ENCODE assay signal across 1 cellular context in the genomic region with DNA sequence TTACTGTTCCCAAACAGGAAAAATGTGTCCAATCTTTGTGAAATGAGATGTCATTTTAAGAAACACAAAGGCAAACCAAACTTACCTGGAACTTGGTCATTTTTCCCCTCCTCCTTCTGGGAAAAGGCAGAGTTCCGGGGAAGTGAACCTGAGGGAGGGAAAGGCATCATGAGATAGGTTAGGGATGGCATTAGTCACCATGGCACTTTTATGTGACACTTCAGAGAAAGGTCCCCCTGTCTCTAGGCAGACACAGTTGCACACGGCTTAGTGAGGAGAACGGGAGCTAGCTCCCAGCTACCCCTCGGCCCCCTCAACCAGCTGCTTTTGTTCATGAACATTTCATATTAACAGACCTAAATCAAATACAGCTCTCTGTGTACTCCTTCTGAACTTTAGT.
TF ChIP-seq lines count a peak whose summit lies in the region.

No MANE protein-coding gene starts in this region.

TF ChIP-seq in H1, 55 proteins besides CTCF, POLR2A, EP300 and RAD21:
- TF ChIP-seq SAP30 (IDR thresholded peaks at IDR 0.05; ENCODE audit: insufficient read depth, insufficient replicate concordance, low read length) (no peak), GABPA (IDR thresholded peaks at IDR 0.05; ENCODE audit: borderline replicate concordance, insufficient read depth, low read length) (no peak), CHD1 (IDR thresholded peaks at IDR 0.05; ENCODE audit: low read depth, low read length) (no peak), SRF (IDR thresholded peaks at IDR 0.05; ENCODE audit: low read depth, low read length) (no peak), EGR1 (IDR thresholded peaks at IDR 0.05; ENCODE audit: borderline replicate concordance, low read depth, low read length) (no peak), CTBP2 (IDR thresholded peaks at IDR 0.05; ENCODE audit: borderline replicate concordance, insufficient read depth, insufficient read length, low read length) (no peak), RBBP5 (IDR thresholded peaks at IDR 0.05; ENCODE audit: borderline replicate concordance, low read depth, low read length) (no peak), CBX8 (IDR thresholded peaks at IDR 0.05; ENCODE audit: borderline replicate concordance, low read depth, low read length) (no peak), BRCA1 (IDR thresholded peaks at IDR 0.05; ENCODE audit: low read depth, low read length) (no peak), PHF8 (conservative IDR thresholded peaks at IDR 0.05; ENCODE audit: low read depth, low read length) (no peak), JUN (IDR thresholded peaks at IDR 0.05; ENCODE audit: low read depth, low read length) (no peak), NRF1 (IDR thresholded peaks at IDR 0.05; ENCODE audit: low read depth, low read length) (no peak), TAF1 (IDR thresholded peaks at IDR 0.05; ENCODE audit: low read depth, low read length) (no peak), TBP (IDR thresholded peaks at IDR 0.05; ENCODE audit: low read depth, low read length) (no peak), EZH2 (IDR thresholded peaks at IDR 0.05; ENCODE audit: low read depth, low read length, severe bottlenecking) (no peak), POU5F1 (IDR thresholded peaks at IDR 0.05; ENCODE audit: low read depth, low read length) (no peak), SP2 (IDR thresholded peaks at IDR 0.05; ENCODE audit: low read length) (no peak)
- TF ChIP-seq, protein P1, sequence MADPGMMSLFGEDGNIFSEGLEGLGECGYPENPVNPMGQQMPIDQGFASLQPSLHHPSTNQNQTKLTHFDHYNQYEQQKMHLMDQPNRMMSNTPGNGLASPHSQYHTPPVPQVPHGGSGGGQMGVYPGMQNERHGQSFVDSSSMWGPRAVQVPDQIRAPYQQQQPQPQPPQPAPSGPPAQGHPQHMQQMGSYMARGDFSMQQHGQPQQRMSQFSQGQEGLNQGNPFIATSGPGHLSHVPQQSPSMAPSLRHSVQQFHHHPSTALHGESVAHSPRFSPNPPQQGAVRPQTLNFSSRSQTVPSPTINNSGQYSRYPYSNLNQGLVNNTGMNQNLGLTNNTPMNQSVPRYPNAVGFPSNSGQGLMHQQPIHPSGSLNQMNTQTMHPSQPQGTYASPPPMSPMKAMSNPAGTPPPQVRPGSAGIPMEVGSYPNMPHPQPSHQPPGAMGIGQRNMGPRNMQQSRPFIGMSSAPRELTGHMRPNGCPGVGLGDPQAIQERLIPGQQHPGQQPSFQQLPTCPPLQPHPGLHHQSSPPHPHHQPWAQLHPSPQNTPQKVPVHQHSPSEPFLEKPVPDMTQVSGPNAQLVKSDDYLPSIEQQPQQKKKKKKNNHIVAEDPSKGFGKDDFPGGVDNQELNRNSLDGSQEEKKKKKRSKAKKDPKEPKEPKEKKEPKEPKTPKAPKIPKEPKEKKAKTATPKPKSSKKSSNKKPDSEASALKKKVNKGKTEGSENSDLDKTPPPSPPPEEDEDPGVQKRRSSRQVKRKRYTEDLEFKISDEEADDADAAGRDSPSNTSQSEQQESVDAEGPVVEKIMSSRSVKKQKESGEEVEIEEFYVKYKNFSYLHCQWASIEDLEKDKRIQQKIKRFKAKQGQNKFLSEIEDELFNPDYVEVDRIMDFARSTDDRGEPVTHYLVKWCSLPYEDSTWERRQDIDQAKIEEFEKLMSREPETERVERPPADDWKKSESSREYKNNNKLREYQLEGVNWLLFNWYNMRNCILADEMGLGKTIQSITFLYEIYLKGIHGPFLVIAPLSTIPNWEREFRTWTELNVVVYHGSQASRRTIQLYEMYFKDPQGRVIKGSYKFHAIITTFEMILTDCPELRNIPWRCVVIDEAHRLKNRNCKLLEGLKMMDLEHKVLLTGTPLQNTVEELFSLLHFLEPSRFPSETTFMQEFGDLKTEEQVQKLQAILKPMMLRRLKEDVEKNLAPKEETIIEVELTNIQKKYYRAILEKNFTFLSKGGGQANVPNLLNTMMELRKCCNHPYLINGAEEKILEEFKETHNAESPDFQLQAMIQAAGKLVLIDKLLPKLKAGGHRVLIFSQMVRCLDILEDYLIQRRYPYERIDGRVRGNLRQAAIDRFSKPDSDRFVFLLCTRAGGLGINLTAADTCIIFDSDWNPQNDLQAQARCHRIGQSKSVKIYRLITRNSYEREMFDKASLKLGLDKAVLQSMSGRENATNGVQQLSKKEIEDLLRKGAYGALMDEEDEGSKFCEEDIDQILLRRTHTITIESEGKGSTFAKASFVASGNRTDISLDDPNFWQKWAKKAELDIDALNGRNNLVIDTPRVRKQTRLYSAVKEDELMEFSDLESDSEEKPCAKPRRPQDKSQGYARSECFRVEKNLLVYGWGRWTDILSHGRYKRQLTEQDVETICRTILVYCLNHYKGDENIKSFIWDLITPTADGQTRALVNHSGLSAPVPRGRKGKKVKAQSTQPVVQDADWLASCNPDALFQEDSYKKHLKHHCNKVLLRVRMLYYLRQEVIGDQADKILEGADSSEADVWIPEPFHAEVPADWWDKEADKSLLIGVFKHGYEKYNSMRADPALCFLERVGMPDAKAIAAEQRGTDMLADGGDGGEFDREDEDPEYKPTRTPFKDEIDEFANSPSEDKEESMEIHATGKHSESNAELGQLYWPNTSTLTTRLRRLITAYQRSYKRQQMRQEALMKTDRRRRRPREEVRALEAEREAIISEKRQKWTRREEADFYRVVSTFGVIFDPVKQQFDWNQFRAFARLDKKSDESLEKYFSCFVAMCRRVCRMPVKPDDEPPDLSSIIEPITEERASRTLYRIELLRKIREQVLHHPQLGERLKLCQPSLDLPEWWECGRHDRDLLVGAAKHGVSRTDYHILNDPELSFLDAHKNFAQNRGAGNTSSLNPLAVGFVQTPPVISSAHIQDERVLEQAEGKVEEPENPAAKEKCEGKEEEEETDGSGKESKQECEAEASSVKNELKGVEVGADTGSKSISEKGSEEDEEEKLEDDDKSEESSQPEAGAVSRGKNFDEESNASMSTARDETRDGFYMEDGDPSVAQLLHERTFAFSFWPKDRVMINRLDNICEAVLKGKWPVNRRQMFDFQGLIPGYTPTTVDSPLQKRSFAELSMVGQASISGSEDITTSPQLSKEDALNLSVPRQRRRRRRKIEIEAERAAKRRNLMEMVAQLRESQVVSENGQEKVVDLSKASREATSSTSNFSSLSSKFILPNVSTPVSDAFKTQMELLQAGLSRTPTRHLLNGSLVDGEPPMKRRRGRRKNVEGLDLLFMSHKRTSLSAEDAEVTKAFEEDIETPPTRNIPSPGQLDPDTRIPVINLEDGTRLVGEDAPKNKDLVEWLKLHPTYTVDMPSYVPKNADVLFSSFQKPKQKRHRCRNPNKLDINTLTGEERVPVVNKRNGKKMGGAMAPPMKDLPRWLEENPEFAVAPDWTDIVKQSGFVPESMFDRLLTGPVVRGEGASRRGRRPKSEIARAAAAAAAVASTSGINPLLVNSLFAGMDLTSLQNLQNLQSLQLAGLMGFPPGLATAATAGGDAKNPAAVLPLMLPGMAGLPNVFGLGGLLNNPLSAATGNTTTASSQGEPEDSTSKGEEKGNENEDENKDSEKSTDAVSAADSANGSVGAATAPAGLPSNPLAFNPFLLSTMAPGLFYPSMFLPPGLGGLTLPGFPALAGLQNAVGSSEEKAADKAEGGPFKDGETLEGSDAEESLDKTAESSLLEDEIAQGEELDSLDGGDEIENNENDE (IDR thresholded peaks at IDR 0.05; ENCODE audit: insufficient replicate concordance, low read length) = no peak
- TF ChIP-seq, protein P2, sequence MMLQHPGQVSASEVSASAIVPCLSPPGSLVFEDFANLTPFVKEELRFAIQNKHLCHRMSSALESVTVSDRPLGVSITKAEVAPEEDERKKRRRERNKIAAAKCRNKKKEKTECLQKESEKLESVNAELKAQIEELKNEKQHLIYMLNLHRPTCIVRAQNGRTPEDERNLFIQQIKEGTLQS (IDR thresholded peaks at IDR 0.05; ENCODE audit: insufficient read depth, low read depth, low read length) = no peak
- TF ChIP-seq, protein P3, sequence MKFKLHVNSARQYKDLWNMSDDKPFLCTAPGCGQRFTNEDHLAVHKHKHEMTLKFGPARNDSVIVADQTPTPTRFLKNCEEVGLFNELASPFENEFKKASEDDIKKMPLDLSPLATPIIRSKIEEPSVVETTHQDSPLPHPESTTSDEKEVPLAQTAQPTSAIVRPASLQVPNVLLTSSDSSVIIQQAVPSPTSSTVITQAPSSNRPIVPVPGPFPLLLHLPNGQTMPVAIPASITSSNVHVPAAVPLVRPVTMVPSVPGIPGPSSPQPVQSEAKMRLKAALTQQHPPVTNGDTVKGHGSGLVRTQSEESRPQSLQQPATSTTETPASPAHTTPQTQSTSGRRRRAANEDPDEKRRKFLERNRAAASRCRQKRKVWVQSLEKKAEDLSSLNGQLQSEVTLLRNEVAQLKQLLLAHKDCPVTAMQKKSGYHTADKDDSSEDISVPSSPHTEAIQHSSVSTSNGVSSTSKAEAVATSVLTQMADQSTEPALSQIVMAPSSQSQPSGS (IDR thresholded peaks at IDR 0.05; ENCODE audit: low read length) = no peak
